In genomic region chr16:78663690-78664089, GRCh38 we compare ENCODE assay signal across 26 cellular contexts.
"Had no signal": no experiment of that assay in that cellular context is flagged by ENCODE, and none has a peak within 500 bp of the region (broad histone marks: within the 10 kb centered on the region; RNA-seq: fewer than 3 reads in every experiment).

No MANE protein-coding gene starts in this region.

- H3K4me3 Mint-ChIP-seq: naive thymus-derived CD8-positive, alpha-beta T cell; nephron; stimulated activated memory B cell treated with anti-CD40 and anti-IgM and Interleukin-4, amounts not matched to agents 10 μg/mL and 1 μg/mL and 100 μg/mL, for 72 hours; stimulated activated naive CD8-positive, alpha-beta T cell treated with anti-CD3 and anti-CD28 coated beads, Interleukin-15, amount 100 ng/mL, for 72 hours had no signal

- H3K27ac Mint-ChIP-seq: naive thymus-derived CD8-positive, alpha-beta T cell; nephron; progenitor cell of endocrine pancreas; stimulated activated memory B cell treated with anti-CD40 and anti-IgM and Interleukin-4, amounts not matched to agents 10 μg/mL and 1 μg/mL and 100 μg/mL, for 72 hours had no signal

- H3K27me3 Mint-ChIP-seq: naive thymus-derived CD8-positive, alpha-beta T cell; progenitor cell of endocrine pancreas; stimulated activated memory B cell treated with anti-CD40 and anti-IgM and Interleukin-4, amounts not matched to agents 10 μg/mL and 1 μg/mL and 100 μg/mL, for 72 hours; stimulated activated naive CD8-positive, alpha-beta T cell treated with anti-CD3 and anti-CD28 coated beads, Interleukin-15, amount 100 ng/mL, for 72 hours had no signal

- H3K36me3 Mint-ChIP-seq: stimulated activated memory B cell treated with anti-CD40 and anti-IgM and Interleukin-4, amounts not matched to agents 10 μg/mL and 1 μg/mL and 100 μg/mL, for 72 hours had no signal

- H3K27me3 ChIP-seq: left lung, ovary, right atrium auricular region, testis, thyroid gland, transverse colon, upper lobe of right lung had no signal

- H3K9me3 Mint-ChIP-seq: nephron; stimulated activated memory B cell treated with anti-CD40 and anti-IgM and Interleukin-4, amounts not matched to agents 10 μg/mL and 1 μg/mL and 100 μg/mL, for 72 hours had no signal

- H3K36me3 ChIP-seq: left lung, lower lobe of right lung, ovary, right atrium auricular region, thyroid gland, transverse colon, upper lobe of right lung had no signal

- FAIRE-seq: keratinocyte, urothelium cell line had no signal

- DNase-seq: hippocampal formation; kidney glomerular epithelial cell; left colon; left lung; lower lobe of right lung; mammary epithelial cell; mesenchymal stem cell; naive thymus-derived CD8-positive, alpha-beta T cell; ovary; stimulated activated CD4-positive, alpha-beta T cell treated with anti-CD3 and anti-CD28 coated beads, Interleukin-12 subunit alpha, Interleukin-12 subunit beta, amount 100 ng/mL, for 4 hours; stimulated activated CD4-positive, alpha-beta T cell treated with anti-CD3 and anti-CD28 coated beads, Interleukin-15, amount 100 ng/mL, for 24 hours; stimulated activated CD4-positive, alpha-beta T cell treated with anti-CD3 and anti-CD28 coated beads, Interleukin-4, amount 100 ng/mL, for 24 hours; stimulated activated naive CD4-positive, alpha-beta T cell treated with Interleukin-2 at 50 U/mL for 16 hours; stimulated activated naive CD8-positive, alpha-beta T cell treated with anti-CD3 and anti-CD28 coated beads, Interleukin-15, amount 100 ng/mL, for 72 hours; testis; thyroid gland; transverse colon; upper lobe of right lung had no signal

- ATAC-seq: left colon; left lung; lower lobe of right lung; naive thymus-derived CD8-positive, alpha-beta T cell; sciatic nerve; stimulated activated memory B cell treated with anti-CD40 and anti-IgM and Interleukin-4, amounts not matched to agents 10 μg/mL and 1 μg/mL and 100 μg/mL, for 72 hours; stimulated activated naive CD8-positive, alpha-beta T cell treated with anti-CD3 and anti-CD28 coated beads, Interleukin-15, amount 100 ng/mL, for 72 hours; upper lobe of right lung had no signal

- H3K9me3 ChIP-seq: left lung, lower lobe of right lung, ovary, right atrium auricular region, testis, thyroid gland, transverse colon, upper lobe of right lung had no signal

- H3K4me1 Mint-ChIP-seq: stimulated activated memory B cell treated with anti-CD40 and anti-IgM and Interleukin-4, amounts not matched to agents 10 μg/mL and 1 μg/mL and 100 μg/mL, for 72 hours; stimulated activated naive CD8-positive, alpha-beta T cell treated with anti-CD3 and anti-CD28 coated beads, Interleukin-15, amount 100 ng/mL, for 72 hours had no signal

- H3K4me1 ChIP-seq: left lung, right atrium auricular region, testis, thyroid gland, transverse colon, upper lobe of right lung had no signal

- H3K4me3 ChIP-seq: left lung, lower lobe of right lung, ovary, right atrium auricular region, skin epidermis, testis, thyroid gland, transverse colon, upper lobe of right lung had no signal

- H3K27ac ChIP-seq: left lung, lower lobe of right lung, ovary, right atrium auricular region, skin epidermis, testis, thyroid gland, transverse colon, upper lobe of right lung had no signal
